In genomic region chr1:29499101-29499650, GRCh38 we compare ENCODE assay signal across 19 cellular contexts.
"Had no signal": no experiment of that assay in that cellular context is flagged by ENCODE, and none has a peak within 500 bp of the region (broad histone marks: within the 10 kb centered on the region; RNA-seq: fewer than 3 reads in every experiment).

No MANE protein-coding gene starts in this region.

- H3K4me1 ChIP-seq: adrenal gland, breast epithelium, gastrocnemius medialis, left ventricle myocardium inferior, parathyroid adenoma had no signal

- H3K9me3 ChIP-seq: adrenal gland, vagina had no signal

- H3K9me3 Mint-ChIP-seq: T-helper 2 cell treated with Interferon-gamma antibody and Interleukin-4, amounts not matched to agents 5 μg/mL and 100 μg/mL, for 36 hours had no signal

- H3K27me3 ChIP-seq: adrenal gland, breast epithelium, gastrocnemius medialis, vagina had no signal

- H3K27ac Mint-ChIP-seq: activated B cell treated with CpG ODN at 0.5 μM for 24 hours; activated CD4-positive, alpha-beta memory T cell treated with anti-CD3 and anti-CD28 coated beads for 36 hours; T-helper 2 cell treated with Interferon-gamma antibody and Interleukin-4, amounts not matched to agents 5 μg/mL and 100 μg/mL, for 36 hours had no signal

- H3K4me1 Mint-ChIP-seq: activated B cell treated with CpG ODN at 0.5 μM for 24 hours had no signal

- H3K4me3 ChIP-seq: adrenal gland, breast epithelium, gastrocnemius medialis, left ventricle myocardium inferior, vagina had no signal

- H3K36me3 Mint-ChIP-seq: activated CD4-positive, alpha-beta memory T cell treated with anti-CD3 and anti-CD28 coated beads for 36 hours had no signal

- H3K4me3 Mint-ChIP-seq: activated B cell treated with CpG ODN at 0.5 μM for 24 hours; activated CD4-positive, alpha-beta memory T cell treated with anti-CD3 and anti-CD28 coated beads for 36 hours; activated T-cell treated with anti-CD3 and anti-CD28 coated beads, Interleukin-2, amount 50 U/mL, for 4 hours; T-helper 2 cell treated with Interferon-gamma antibody and Interleukin-4, amounts not matched to agents 5 μg/mL and 100 μg/mL, for 36 hours had no signal

- H3K79me2 ChIP-seq: parathyroid adenoma had no signal

- H3K27ac ChIP-seq: adrenal gland, breast epithelium, gastrocnemius medialis, left ventricle myocardium inferior, parathyroid adenoma, vagina had no signal

- H3K36me3 ChIP-seq: adrenal gland, breast epithelium, gastrocnemius medialis, left ventricle myocardium inferior, vagina had no signal

- FAIRE-seq: astrocyte had no signal

- H3K9ac ChIP-seq: parathyroid adenoma had no signal

- H2AFZ ChIP-seq: parathyroid adenoma had no signal

- DNase-seq: activated B cell treated with CpG ODN at 0.5 μM for 24 hours; activated CD4-positive, alpha-beta memory T cell treated with anti-CD3 and anti-CD28 coated beads for 36 hours; activated CD4-positive, alpha-beta T cell treated with anti-CD3 and anti-CD28 coated beads for 4 hours; activated T-cell treated with anti-CD3 and anti-CD28 coated beads, Interleukin-2, amount 50 U/mL, for 4 hours; adrenal gland; cerebellar nuclear complex; effector CD8-positive, alpha-beta T cell; gastrocnemius medialis; left ventricle myocardium inferior; stimulated activated CD4-positive, alpha-beta T cell treated with anti-CD3 and anti-CD28 coated beads, Interleukin-12 subunit alpha, Interleukin-12 subunit beta, amount 100 ng/mL, for 4 hours; stimulated activated CD4-positive, alpha-beta T cell treated with anti-CD3 and anti-CD28 coated beads, Interleukin-1b, Interleukin-23, amount 100 ng/mL, for 48 hours; stimulated activated CD8-positive, alpha-beta memory T cell treated with anti-CD3 and anti-CD28 coated beads, Interleukin-4, amount 100 ng/mL, for 48 hours; stimulated activated naive CD8-positive, alpha-beta T cell treated with anti-CD3 and anti-CD28 coated beads, Interleukin-15, Interleukin-2, amounts not matched to agents 100 U/mL and 50 U/mL, for 24 hours; trophoblast cell had no signal
